19 cellular contexts compared by ENCODE assay signal in the genomic region with DNA sequence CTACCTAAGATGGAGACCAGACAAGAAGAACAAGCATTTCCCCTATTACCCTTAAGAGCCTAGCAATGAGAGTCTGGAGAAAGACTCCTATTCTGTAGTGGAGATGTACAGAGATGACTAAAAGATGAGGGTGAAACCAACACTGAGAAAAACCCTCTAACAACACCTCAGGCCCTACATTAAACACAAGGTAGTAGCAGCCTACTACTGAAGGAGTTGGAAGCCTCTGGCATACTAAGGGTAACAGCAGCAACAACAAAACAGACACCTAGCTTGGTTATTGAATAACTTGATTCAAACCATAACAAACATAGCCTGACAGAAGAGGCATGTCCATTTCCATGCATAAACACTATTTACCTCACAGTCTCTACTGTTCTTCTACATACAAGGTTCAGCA.
"Had no signal": no experiment of that assay in that cellular context is flagged by ENCODE, and none has a peak within 500 bp of the region (broad histone marks: within the 10 kb centered on the region; RNA-seq: fewer than 3 reads in every experiment).

No MANE protein-coding gene starts in this region.

- DNase-seq: activated CD4-positive, alpha-beta memory T cell treated with anti-CD3 and anti-CD28 coated beads for 36 hours; activated CD4-positive, alpha-beta T cell treated with anti-CD3 and anti-CD28 coated beads, Interleukin-2, amount 10 ng/mL, durations not matched to agents 24 days and 14 days; activated naive CD4-positive, alpha-beta T cell treated with Interleukin-2 at 50 U/mL for 16 hours; anterior cingulate cortex; cerebellar nuclear complex; colonic mucosa; effector memory CD4-positive, alpha-beta T cell; gastrocnemius medialis; glutamatergic neuron; left ventricle myocardium superior; mucosa of descending colon; stimulated activated CD4-positive, alpha-beta T cell treated with anti-CD3 and anti-CD28 coated beads, Interleukin-15, amount 100 ng/mL, for 24 hours; stimulated activated CD4-positive, alpha-beta T cell treated with anti-CD3 and anti-CD28 coated beads, Interleukin-2, amount 100 ng/mL, for 24 hours; stimulated activated naive CD4-positive, alpha-beta T cell treated with Interleukin-2 at 50 U/mL for 16 hours; T-helper 9 cell had no signal

- H3K4me1 Mint-ChIP-seq: brain had no signal

- H3K27me3 Mint-ChIP-seq: activated CD4-positive, alpha-beta memory T cell treated with anti-CD3 and anti-CD28 coated beads for 36 hours; activated CD4-positive, alpha-beta T cell treated with anti-CD3 and anti-CD28 coated beads, Interleukin-2, amount 10 ng/mL, durations not matched to agents 24 days and 14 days; brain; natural killer cell treated with Interleukin-12 subunit alpha and Interleukin-12 subunit beta and Interleukin-15 and Interleukin-18, amount 100 ng/mL, for 72 hours; type B pancreatic cell had no signal

- H3K27ac Mint-ChIP-seq: activated CD4-positive, alpha-beta memory T cell treated with anti-CD3 and anti-CD28 coated beads for 36 hours; activated CD4-positive, alpha-beta T cell treated with anti-CD3 and anti-CD28 coated beads, Interleukin-2, amount 10 ng/mL, durations not matched to agents 24 days and 14 days; activated T-helper 2 cell treated with anti-CD3 and anti-CD28 coated beads, Interferon-gamma antibody, Interleukin-2, Interleukin-4, amounts not matched to agents 10 μg/mL and 5 μg/mL and 100 μg/mL, durations not matched to agents 14 hours and 24 hours and 36 hours; brain; natural killer cell treated with Interleukin-12 subunit alpha and Interleukin-12 subunit beta and Interleukin-15 and Interleukin-18, amount 100 ng/mL, for 72 hours had no signal

- H3K4me3 Mint-ChIP-seq: activated CD4-positive, alpha-beta memory T cell treated with anti-CD3 and anti-CD28 coated beads for 36 hours; activated CD4-positive, alpha-beta T cell treated with anti-CD3 and anti-CD28 coated beads, Interleukin-2, amount 10 ng/mL, durations not matched to agents 24 days and 14 days; brain; natural killer cell treated with Interleukin-12 subunit alpha and Interleukin-12 subunit beta and Interleukin-15 and Interleukin-18, amount 100 ng/mL, for 72 hours; type B pancreatic cell had no signal

- ATAC-seq: gastrocnemius medialis, left ventricle myocardium superior, mucosa of descending colon had no signal

- H3K9me3 Mint-ChIP-seq: natural killer cell treated with Interleukin-12 subunit alpha and Interleukin-12 subunit beta and Interleukin-15 and Interleukin-18, amount 100 ng/mL, for 72 hours had no signal
